In genomic region chr1:200750749-200751148, GRCh38 we compare ENCODE assay signal across 8 cellular contexts. TPM values are rescaled to one million over a fixed set of nuclear protein-coding genes. Genes with fewer than 3 reads are reported as not detected.
A peak's percentile ranks its signal among the peaks of the same experiment; 100 is the strongest.
DNase-seq lines count a peak whose midpoint lies in the region; ATAC-seq and TF ChIP-seq lines count a peak whose summit lies in the region.
"Not testable (repeated sequence)": the region's sequence is repeated elsewhere in the genome, so short reads cannot be mapped to it uniquely, and the experiment has no call there.

No MANE protein-coding gene starts in this region.

- not testable (repeated sequence) for H3K9me3 ChIP-seq in HCT116 (ENCODE audit: control insufficient read depth in 1 of 2, insufficient read depth in 1 of 2, low read depth in 1 of 2, low read length in 2 of 2); SJSA1 (replicated peaks); trophoblast cell (ENCODE audit: insufficient read depth, low read depth, low read length); smooth muscle cell (replicated peaks; ENCODE audit: low read depth)

- peaks cover 13 to 34% of the 10 kb centered on the region in 2 experiments for H3K4me1 ChIP-seq in HCT116 (ENCODE audit: control insufficient read depth in 1 of 2, insufficient read depth in 2 of 2, low read length in 2 of 2)
- H3K4me1 ChIP-seq in SJSA1 (replicated peaks); trophoblast cell (ENCODE audit: control insufficient read depth in 1 of 2, insufficient read depth in 2 of 2, low read length in 2 of 2); smooth muscle cell (ENCODE audit: low read depth): not testable (repeated sequence)

- not testable (repeated sequence) for H3K27me3 ChIP-seq in HCT116 (ENCODE audit: insufficient read depth, low read length); SJSA1 (replicated peaks); trophoblast cell (ENCODE audit: insufficient read depth, low read length); smooth muscle cell (ENCODE audit: low read depth)

- H2BK12ac ChIP-seq in trophoblast cell (ENCODE audit: low read length) = not testable (repeated sequence)

- H3F3A ChIP-seq in smooth muscle cell (ENCODE audit: low read depth) = not testable (repeated sequence)

- TF ChIP-seq POLR2A in HCT116 (IDR thresholded peaks at IDR 0.05; ENCODE audit: borderline replicate concordance, extremely low read depth, insufficient read depth, insufficient read length) = not testable (repeated sequence)

- H3K4me3 ChIP-seq in HCT116 (replicated peaks in 1 of 2; ENCODE audit: low read depth in 1 of 2, low read length in 2 of 2) = peak overlapping the region in 1 of 2 experiments; percentile 40; a peak in 2 of 4 replicates
- not testable (repeated sequence) for H3K4me3 ChIP-seq in SJSA1; trophoblast cell (ENCODE audit: low read depth, low read length); smooth muscle cell

- CTCF ChIA-PET in HCT116 (lab: Charles Lee) = interaction anchor here (0.8 kb wide), 2 partner anchors 9 to 216 kb away, joined by 4 read pairs; no protein-coding TSS in a partner anchor
- CTCF ChIA-PET in MCF 10A (lab: Yijun Ruan, JAX) = interaction anchor here (0.7 to 0.9 kb wide), 4 partner anchors 8 to 129 kb away, joined by 3 to 4 read pairs (median 4); no protein-coding TSS in a partner anchor

- H3K9me2 ChIP-seq in HCT116 (ENCODE audit: insufficient read depth) = not testable (repeated sequence)

- H3K27ac ChIP-seq in HCT116 (ENCODE audit: low read depth, low read length); trophoblast cell (ENCODE audit: low read depth, low read length): not testable (repeated sequence)
- peak overlapping the region; percentile 38 for H3K27ac ChIP-seq in SJSA1
- H3K27ac ChIP-seq in epithelial cell of prostate = peak overlapping the region; percentile 30
- peak overlapping the region; percentile 12 for H3K27ac ChIP-seq in smooth muscle cell (ENCODE audit: low read depth)

- DNase-seq in Daoy (ENCODE audit: low read depth) (peak; percentile 39), HCT116 (ENCODE audit: low read depth, low spot score) (peak; percentile 12), LHCN-M2 (ENCODE audit: low read depth) (peak; percentile 32), SJSA1 (ENCODE audit: low read depth in 1 of 2, low spot score in 2 of 2) (peak; percentile 48 to 55), MCF 10A (ENCODE audit: unreplicated experiment) (peak; percentile 43), trophoblast cell (peak; percentile 34 to 48)
- not testable (repeated sequence) for DNase-seq in epithelial cell of prostate (ENCODE audit: low read depth, low spot score); smooth muscle cell (lab: John Stamatoyannopoulos, UW; ENCODE audit: unreplicated experiment)

- peak overlapping the region; percentile 17; the same call in 1 of the 2 replicates for H3K9ac ChIP-seq in HCT116 (ENCODE audit: low read length)
- H3K9ac ChIP-seq in trophoblast cell (ENCODE audit: low read length); smooth muscle cell (ENCODE audit: low read depth): not testable (repeated sequence)

- not testable (repeated sequence) for BruUV-seq in HCT116 (replicated peaks; lab: Mats Ljungman, UMichigan); MCF 10A (replicated peaks; lab: Mats Ljungman, UMichigan)

- intact Hi-C loops in HCT116 (cut with micrococcal nuclease); MCF 10A (cut with micrococcal nuclease): not testable (repeated sequence)

- not testable (repeated sequence) for H3K79me1 ChIP-seq in trophoblast cell (ENCODE audit: low read length)

- H4K91ac ChIP-seq in trophoblast cell (ENCODE audit: low read depth, low read length) = not testable (repeated sequence)

- peaks cover 56% of the 10 kb centered on the region for H3K4me1 Mint-ChIP-seq in MCF 10A (ENCODE audit: insufficient read depth, unreplicated experiment)

- peaks cover 50% of the 10 kb centered on the region for H3K36me3 Mint-ChIP-seq in MCF 10A (ENCODE audit: insufficient read depth, unreplicated experiment)

- H3K23ac ChIP-seq in trophoblast cell (ENCODE audit: low read length) = not testable (repeated sequence)

- POLR2A ChIA-PET in HCT116 (lab: Charles Lee) (interaction anchor here (0.7 kb wide), 1 partner anchor 34 kb away, joined by 3 read pairs; no protein-coding TSS in a partner anchor), MCF 10A (lab: Yijun Ruan, JAX) (interaction anchor here (0.8 to 5.0 kb wide), 9 partner anchors 8 to 98 kb away, joined by 3 to 39 read pairs (median 6); partner anchors contain the start of genes CAMSAP2 and DDX59)

- not testable (repeated sequence) for TF ChIP-seq CTCF in HCT116 (IDR thresholded peaks at IDR 0.05 in 2 of 3, conservative IDR thresholded peaks at IDR 0.05 in 1 of 3; ENCODE audit: borderline replicate concordance in 1 of 3, insufficient read depth in 1 of 3, low read depth in 2 of 3, low read length in 2 of 3); MCF 10A (IDR thresholded peaks at IDR 0.05; ENCODE audit: unreplicated experiment); smooth muscle cell (IDR thresholded peaks at IDR 0.05; ENCODE audit: borderline replicate concordance, insufficient read depth, poor library complexity, severe bottlenecking)

- H2BK5ac ChIP-seq in trophoblast cell (ENCODE audit: low read depth, low read length, poor library complexity) = not testable (repeated sequence)

- H4K8ac ChIP-seq in trophoblast cell (ENCODE audit: low read depth, low read length) = not testable (repeated sequence)

- not testable (repeated sequence) for H3K36me3 ChIP-seq in HCT116 (ENCODE audit: control insufficient read depth in 1 of 2, insufficient read depth in 2 of 2, low read length in 2 of 2); smooth muscle cell (ENCODE audit: low read depth)
- peaks cover 18% of the 10 kb centered on the region for H3K36me3 ChIP-seq in SJSA1
- peaks cover 6 to 10% of the 10 kb centered on the region in 2 experiments for H3K36me3 ChIP-seq in trophoblast cell (ENCODE audit: control insufficient read depth in 1 of 2, insufficient read depth in 2 of 2, low read length in 2 of 2)

- H4K12ac ChIP-seq in trophoblast cell (ENCODE audit: low read depth, low read length) = not testable (repeated sequence)

- H3K27me3 Mint-ChIP-seq in MCF 10A (ENCODE audit: insufficient read depth, unreplicated experiment) = not testable (repeated sequence)

- not testable (repeated sequence) for H3K18ac ChIP-seq in trophoblast cell (ENCODE audit: low read length)

- TF ChIP-seq RAD21 in HCT116 (IDR thresholded peaks at IDR 0.05; ENCODE audit: low read depth) = not testable (repeated sequence)

- WGBS in trophoblast cell (ENCODE audit: extremely low coverage, insufficient coverage, insufficient read length) = no CpG with 5 or more reads among the region's 10 CpGs
- WGBS in smooth muscle cell (ENCODE audit: low lambda C conversion rate) = 60% methylated on average over 10 of the region's 10 CpGs

- H3K9me3 Mint-ChIP-seq in MCF 10A (ENCODE audit: unreplicated experiment) = not testable (repeated sequence)

- H2AK5ac ChIP-seq in trophoblast cell (ENCODE audit: low read length) = not testable (repeated sequence)

- peak; percentile 74 for ATAC-seq in HCT116

- H4K20me1 ChIP-seq in HCT116 (ENCODE audit: insufficient read depth) = not testable (repeated sequence)
- peaks cover 96% of the 10 kb centered on the region for H4K20me1 ChIP-seq in smooth muscle cell (ENCODE audit: low read depth)

- peak overlapping the region; percentile 59 for H3K4me2 ChIP-seq in HCT116 (ENCODE audit: low read length)
- H3K4me2 ChIP-seq in trophoblast cell (ENCODE audit: low read length); smooth muscle cell: not testable (repeated sequence)

- not testable (repeated sequence) for H3K14ac ChIP-seq in trophoblast cell (ENCODE audit: low read length)

- not testable (repeated sequence) for H2AFZ ChIP-seq in HCT116 (ENCODE audit: low read depth, low read length, poor library complexity, severe bottlenecking); trophoblast cell (ENCODE audit: insufficient read depth, low read length, poor library complexity); smooth muscle cell (ENCODE audit: low read depth)

- H3K4ac ChIP-seq in trophoblast cell (ENCODE audit: low read depth, low read length) = not testable (repeated sequence)

- peak overlapping the region; percentile 40 for H3K27ac Mint-ChIP-seq in MCF 10A (ENCODE audit: low read depth, unreplicated experiment)

- RAD21 ChIA-PET in HCT116 (lab: Charles Lee; ENCODE audit: low non-redundant PET in 1 of 2, low total read pairs in 2 of 2, uncharacterized antibody in 2 of 2, unreplicated experiment in 2 of 2) = not testable (repeated sequence)

- H3K4me3 Mint-ChIP-seq in MCF 10A (ENCODE audit: unreplicated experiment) = not testable (repeated sequence)

- not testable (repeated sequence) for H2BK120ac ChIP-seq in trophoblast cell (ENCODE audit: insufficient read depth, low read length, poor library complexity)

- H3K79me2 ChIP-seq in HCT116 (ENCODE audit: insufficient read depth, low read length) (peaks cover 82% of the 10 kb centered on the region), smooth muscle cell (ENCODE audit: low read depth) (peaks cover 97% of the 10 kb centered on the region)
- H3K79me2 ChIP-seq in trophoblast cell (ENCODE audit: control insufficient read depth, insufficient read depth, low read length, poor library complexity) = not testable (repeated sequence)

TF ChIP-seq in HCT116, 20 proteins besides CTCF, POLR2A, EP300 and RAD21:
- 0 out of 2 replicates have a peak, but pooled peaks have one; percentile 29 for TF ChIP-seq CBX3 (IDR thresholded peaks at IDR 0.05; ENCODE audit: low read depth)
- peak; percentile 44 for TF ChIP-seq FOSL1 (IDR thresholded peaks at IDR 0.05; ENCODE audit: low read depth)
- TF ChIP-seq MAX (IDR thresholded peaks at IDR 0.05) = peak; percentile 33; the same call in 1 of the 2 replicates
- 0 out of 2 replicates have a peak, but pooled peaks have one; percentile 13 for TF ChIP-seq JUND (IDR thresholded peaks at IDR 0.05)
TF ChIP-seq in HCT116: peak in this region for 4; not testable (repeated sequence) for 16.

RNA-seq across cellular contexts. Expression of gene CAMSAP2, which starts 12.1 kb away (rescaled TPM):
- 19.5 and 23.5 TPM in 2 replicates for total RNA-seq in Daoy (2014; rRNA removed; shearing (Covaris generic))
- total RNA-seq in HCT116 (2021; ENCODE audit: unreplicated experiment) (25.0 TPM), LHCN-M2 (2014; rRNA removed) (30.8 and 35.2 TPM in 2 replicates), MCF 10A (2022) (144 and 209 TPM in 2 replicates), smooth muscle cell (57.5 and 61.1 TPM in 2 replicates)
- 7.4 and 9.2 TPM in 2 replicates for polyA plus RNA-seq in HCT116 (2012)
- polyA plus RNA-seq in LHCN-M2 (2012) = 10.9 TPM
- total RNA-seq in SJSA1 (2014; rRNA removed; shearing (Covaris generic)) = 19.8 and 35.1 TPM in 2 replicates
- polyA plus RNA-seq in trophoblast cell (2013) = 61.0 and 62.4 TPM in 2 replicates
- polyA plus RNA-seq in smooth muscle cell = 12.9 and 20.5 TPM in 2 replicates
